ENCODE assay signal across 16 cellular contexts in the genomic region with DNA sequence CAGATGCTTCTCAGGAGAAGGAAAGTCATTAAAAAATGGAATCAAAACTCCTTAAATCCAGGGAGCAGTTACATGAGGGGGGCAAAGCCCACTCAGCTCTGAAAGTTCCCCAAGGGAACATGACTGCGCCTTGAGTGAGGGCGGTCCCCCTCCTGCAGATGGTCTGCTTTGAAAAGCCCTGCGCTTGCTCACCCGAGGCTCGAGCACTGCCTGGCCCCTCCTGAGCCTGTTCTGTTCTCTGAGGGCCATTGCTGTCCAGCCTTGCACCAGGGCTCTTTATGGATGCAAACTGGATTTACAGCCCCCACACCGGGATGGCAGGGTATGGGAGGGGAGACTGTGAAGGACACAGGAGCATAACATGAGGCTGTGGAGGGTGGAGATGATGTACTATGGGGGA. TPM values are rescaled to one million over a fixed set of nuclear protein-coding genes. Genes with fewer than 3 reads are reported as not detected.
DNase-seq lines count a peak whose midpoint lies in the region; ATAC-seq and TF ChIP-seq lines count a peak whose summit lies in the region.
"Had no signal": no experiment of that assay in that cellular context is flagged by ENCODE, and none has a peak within 500 bp of the region (broad histone marks: within the 10 kb centered on the region; RNA-seq: fewer than 3 reads in every experiment).

No MANE protein-coding gene starts in this region.

- H2AFZ ChIP-seq in PC-3 (ENCODE audit: low read length): no peak overlapping the region

- peaks cover 31% of the 10 kb centered on the region for H3K4me1 Mint-ChIP-seq in activated CD8-positive, alpha-beta memory T cell treated with anti-CD3 and anti-CD28 coated beads, Interleukin-2, amount 10 ng/mL, durations not matched to agents 7 days and 5 days
- H3K4me1 Mint-ChIP-seq in activated naive CD8-positive, alpha-beta T cell treated with anti-CD3 and anti-CD28 coated beads, Interleukin-2, amount 50 U/mL, for 24 hours: peaks cover 45% of the 10 kb centered on the region
- peaks cover 59% of the 10 kb centered on the region for H3K4me1 Mint-ChIP-seq in stimulated activated memory B cell treated with anti-CD40 and anti-IgM and Interleukin-4, amounts not matched to agents 10 μg/mL and 1 μg/mL and 100 μg/mL, for 72 hours

- no peaks in the 10 kb centered on the region for H3K36me3 ChIP-seq in PC-3 (ENCODE audit: low read depth, low read length)
- H3K36me3 ChIP-seq: esophagus squamous epithelium, transverse colon had no signal

- H3K4me2 ChIP-seq in PC-3 (ENCODE audit: low read length): peak overlapping the region; percentile 41

- intact Hi-C loops in PC-3 (cut with micrococcal nuclease): no loop called here

- peaks cover 35% of the 10 kb centered on the region for H3K4me1 ChIP-seq in PC-3 (ENCODE audit: insufficient read depth, low read length)

- H3K4me3 ChIP-seq in PC-3 (ENCODE audit: low read length): no peak overlapping the region
- H3K4me3 ChIP-seq: esophagus squamous epithelium, transverse colon had no signal

- peaks cover 3% of the 10 kb centered on the region for H3K36me3 Mint-ChIP-seq in activated CD8-positive, alpha-beta memory T cell treated with anti-CD3 and anti-CD28 coated beads, Interleukin-2, amount 10 ng/mL, durations not matched to agents 7 days and 5 days
- H3K36me3 Mint-ChIP-seq in activated naive CD8-positive, alpha-beta T cell treated with anti-CD3 and anti-CD28 coated beads, Interleukin-2, amount 50 U/mL, for 24 hours (ENCODE audit: low read depth): peaks cover 4% of the 10 kb centered on the region
- H3K36me3 Mint-ChIP-seq in stimulated activated memory B cell treated with anti-CD40 and anti-IgM and Interleukin-4, amounts not matched to agents 10 μg/mL and 1 μg/mL and 100 μg/mL, for 72 hours: no peaks in the 10 kb centered on the region
- H3K36me3 Mint-ChIP-seq: stimulated activated effector memory CD8-positive, alpha-beta T cell treated with anti-CD3 and anti-CD28 coated beads, Interleukin-12 subunit alpha, Interleukin-12 subunit beta, amount 100 ng/mL, for 72 hours had no signal

- H3K27ac Mint-ChIP-seq in activated CD8-positive, alpha-beta memory T cell treated with anti-CD3 and anti-CD28 coated beads, Interleukin-2, amount 10 ng/mL, durations not matched to agents 7 days and 5 days: peak overlapping the region; percentile 44
- peak overlapping the region; percentile 98 for H3K27ac Mint-ChIP-seq in activated naive CD8-positive, alpha-beta T cell treated with anti-CD3 and anti-CD28 coated beads, Interleukin-2, amount 50 U/mL, for 24 hours
- H3K27ac Mint-ChIP-seq in stimulated activated memory B cell treated with anti-CD40 and anti-IgM and Interleukin-4, amounts not matched to agents 10 μg/mL and 1 μg/mL and 100 μg/mL, for 72 hours: peak overlapping the region; percentile 96
- H3K27ac Mint-ChIP-seq: stimulated activated effector memory CD8-positive, alpha-beta T cell treated with anti-CD3 and anti-CD28 coated beads, Interleukin-12 subunit alpha, Interleukin-12 subunit beta, amount 100 ng/mL, for 72 hours had no signal

- peak overlapping the region; percentile 32; the same call in 1 of the 2 replicates for H3K9ac ChIP-seq in PC-3 (ENCODE audit: low read length)

- H3K9me2 ChIP-seq in PC-3 (replicated peaks; ENCODE audit: low read length): no peaks in the 10 kb centered on the region

- H4K20me1 ChIP-seq in PC-3 (ENCODE audit: low read length): no peaks in the 10 kb centered on the region

- H3K27ac ChIP-seq in PC-3 (ENCODE audit: low read length): peak overlapping the region; percentile 82
- H3K27ac ChIP-seq: esophagus squamous epithelium, transverse colon had no signal

- H3K9me3 Mint-ChIP-seq in activated CD8-positive, alpha-beta memory T cell treated with anti-CD3 and anti-CD28 coated beads, Interleukin-2, amount 10 ng/mL, durations not matched to agents 7 days and 5 days (ENCODE audit: low read depth): no peaks in the 10 kb centered on the region
- no peaks in the 10 kb centered on the region for H3K9me3 Mint-ChIP-seq in activated naive CD8-positive, alpha-beta T cell treated with anti-CD3 and anti-CD28 coated beads, Interleukin-2, amount 50 U/mL, for 24 hours
- no peaks in the 10 kb centered on the region for H3K9me3 Mint-ChIP-seq in stimulated activated memory B cell treated with anti-CD40 and anti-IgM and Interleukin-4, amounts not matched to agents 10 μg/mL and 1 μg/mL and 100 μg/mL, for 72 hours
- H3K9me3 Mint-ChIP-seq: stimulated activated effector memory CD8-positive, alpha-beta T cell treated with anti-CD3 and anti-CD28 coated beads, Interleukin-12 subunit alpha, Interleukin-12 subunit beta, amount 100 ng/mL, for 72 hours had no signal

- no peaks in the 10 kb centered on the region for H3K27me3 ChIP-seq in PC-3 (ENCODE audit: low read length)
- H3K27me3 ChIP-seq: esophagus squamous epithelium, transverse colon had no signal

- no peaks in the 10 kb centered on the region for H3K79me2 ChIP-seq in PC-3 (ENCODE audit: low read length)

- no peak for ATAC-seq in activated CD8-positive, alpha-beta memory T cell treated with anti-CD3 and anti-CD28 coated beads, Interleukin-2, amount 10 ng/mL, durations not matched to agents 7 days and 5 days
- ATAC-seq in PC-3 (no peak), HG03460 (IDR thresholded peaks at IDR 0.05; ENCODE audit: unreplicated experiment) (no peak), GM18858 (IDR thresholded peaks at IDR 0.05; ENCODE audit: unreplicated experiment) (no peak)
- no peak for ATAC-seq in activated naive CD8-positive, alpha-beta T cell treated with anti-CD3 and anti-CD28 coated beads, Interleukin-2, amount 50 U/mL, for 24 hours
- no peak for ATAC-seq in stimulated activated memory B cell treated with anti-CD40 and anti-IgM and Interleukin-4, amounts not matched to agents 10 μg/mL and 1 μg/mL and 100 μg/mL, for 72 hours
- ATAC-seq: stimulated activated effector memory CD8-positive, alpha-beta T cell treated with anti-CD3 and anti-CD28 coated beads, Interleukin-12 subunit alpha, Interleukin-12 subunit beta, amount 100 ng/mL, for 72 hours had no signal

- TF ChIP-seq CTCF in PC-3 (conservative IDR thresholded peaks at IDR 0.05; ENCODE audit: low read depth, low read length): no peak

- H3K9me3 ChIP-seq in PC-3 (ENCODE audit: low read length): no peaks in the 10 kb centered on the region
- H3K9me3 ChIP-seq: esophagus squamous epithelium, transverse colon had no signal

- POLR2A ChIA-PET in PC-3 (lab: Charles Lee; ENCODE audit: unreplicated experiment): no interaction called here

- no TSS peak for BruUV-seq in PC-3 (replicated peaks; lab: Mats Ljungman, UMichigan)

- no peaks in the 10 kb centered on the region for H3F3A ChIP-seq in PC-3 (ENCODE audit: low read length, unreplicated experiment)

- peak; percentile 36 for DNase-seq in activated CD8-positive, alpha-beta memory T cell treated with anti-CD3 and anti-CD28 coated beads, Interleukin-2, amount 10 ng/mL, durations not matched to agents 7 days and 5 days
- DNase-seq in activated CD8-positive, alpha-beta memory T cell treated with anti-CD3 and anti-CD28 coated beads, Interleukin-2, amount 50 U/mL, for 4 hours: no peak
- DNase-seq in PC-3: no peak
- no peak for DNase-seq in activated naive CD8-positive, alpha-beta T cell treated with anti-CD3 and anti-CD28 coated beads, Interleukin-2, amount 50 U/mL, for 24 hours
- DNase-seq in HuH-7 (ENCODE audit: low spot score): no peak
- DNase-seq: ACHN; caudate nucleus; effector CD4-positive, alpha-beta T cell; esophagus squamous epithelium; NCI-H187 treated with DMSO at 0.1 percent for 48 hours; NCI-H446 treated with DMSO at 0.1 percent for 48 hours; transverse colon had no signal

- CTCF ChIA-PET in activated CD8-positive, alpha-beta memory T cell treated with anti-CD3 and anti-CD28 coated beads, Interleukin-2, amount 10 ng/mL, durations not matched to agents 7 days and 5 days (lab: Charles Lee): interaction anchor here (10.0 kb wide), 1 partner anchor 18 kb away, joined by 109 read pairs; no protein-coding TSS in a partner anchor
- CTCF ChIA-PET in PC-3 (lab: Charles Lee): no interaction called here

- no peak overlapping the region for H3K4me3 Mint-ChIP-seq in activated CD8-positive, alpha-beta memory T cell treated with anti-CD3 and anti-CD28 coated beads, Interleukin-2, amount 10 ng/mL, durations not matched to agents 7 days and 5 days
- H3K4me3 Mint-ChIP-seq in activated naive CD8-positive, alpha-beta T cell treated with anti-CD3 and anti-CD28 coated beads, Interleukin-2, amount 50 U/mL, for 24 hours: no peak overlapping the region
- H3K4me3 Mint-ChIP-seq in stimulated activated memory B cell treated with anti-CD40 and anti-IgM and Interleukin-4, amounts not matched to agents 10 μg/mL and 1 μg/mL and 100 μg/mL, for 72 hours: no peak overlapping the region
- H3K4me3 Mint-ChIP-seq: stimulated activated effector memory CD8-positive, alpha-beta T cell treated with anti-CD3 and anti-CD28 coated beads, Interleukin-12 subunit alpha, Interleukin-12 subunit beta, amount 100 ng/mL, for 72 hours had no signal

- H3K27me3 Mint-ChIP-seq in activated CD8-positive, alpha-beta memory T cell treated with anti-CD3 and anti-CD28 coated beads, Interleukin-2, amount 10 ng/mL, durations not matched to agents 7 days and 5 days: no peaks in the 10 kb centered on the region
- no peaks in the 10 kb centered on the region for H3K27me3 Mint-ChIP-seq in activated naive CD8-positive, alpha-beta T cell treated with anti-CD3 and anti-CD28 coated beads, Interleukin-2, amount 50 U/mL, for 24 hours
- H3K27me3 Mint-ChIP-seq in stimulated activated memory B cell treated with anti-CD40 and anti-IgM and Interleukin-4, amounts not matched to agents 10 μg/mL and 1 μg/mL and 100 μg/mL, for 72 hours: no peaks in the 10 kb centered on the region

RNA-seq across cellular contexts. Expression of gene DNMT3A, which starts 37.8 kb away (rescaled TPM):
- 10 to 100 TPM; 59.9 to 70.1 TPM for total RNA-seq in activated CD8-positive, alpha-beta memory T cell treated with anti-CD3 and anti-CD28 coated beads, Interleukin-2, amount 10 ng/mL, durations not matched to agents 7 days and 5 days
- total RNA-seq in PC-3 (2014; rRNA removed): 12.2 and 20.6 TPM in 2 replicates

Comparison
In these comparisons a context has a peak if more than half of its experiments do, and no peak if none do; other contexts are left out.
1. H3K27ac Mint-ChIP-seq: peak in every context shown above with its lines; median percentile 98 in activated naive CD8-positive, alpha-beta T cell treated with anti-CD3 and anti-CD28 coated beads, Interleukin-2, amount 50 U/mL, for 24 hours; 96 in stimulated activated memory B cell treated with anti-CD40 and anti-IgM and Interleukin-4, amounts not matched to agents 10 μg/mL and 1 μg/mL and 100 μg/mL, for 72 hours; 44 in activated CD8-positive, alpha-beta memory T cell treated with anti-CD3 and anti-CD28 coated beads, Interleukin-2, amount 10 ng/mL, durations not matched to agents 7 days and 5 days.